ENCODE assay signal across 29 cellular contexts in genomic region chr6:84554706-84555105, GRCh38.
"Had no signal": no experiment of that assay in that cellular context is flagged by ENCODE, and none has a peak within 500 bp of the region (broad histone marks: within the 10 kb centered on the region; RNA-seq: fewer than 3 reads in every experiment).

No MANE protein-coding gene starts in this region.

- ATAC-seq: activated CD4-positive, CD25-positive, alpha-beta regulatory T cell treated with anti-CD3 and anti-CD28 coated beads, Interleukin-2, amount 50 U/mL, for 24 hours; esophagus mucosa; gastroesophageal sphincter; pancreas; stimulated activated naive CD8-positive, alpha-beta T cell treated with anti-CD3 and anti-CD28 coated beads, Interleukin-15, amount 100 ng/mL, for 72 hours had no signal

- DNase-seq: activated CD4-positive, alpha-beta memory T cell treated with anti-CD3 and anti-CD28 coated beads for 36 hours; activated CD4-positive, alpha-beta T cell treated with anti-CD3 and anti-CD28 coated beads for 48 hours; activated CD8-positive, alpha-beta memory T cell treated with anti-CD3 and anti-CD28 coated beads, Interleukin-2, amount 50 U/mL, for 4 hours; activated effector memory CD4-positive, alpha-beta T cell treated with anti-CD3 and anti-CD28 coated beads, Interleukin-2, amount 50 U/mL, for 16 hours; activated naive CD4-positive, alpha-beta T cell treated with anti-CD3 and anti-CD28 coated beads, Interleukin-2, amount 10 ng/mL, durations not matched to agents 7 days and 5 days; activated naive CD8-positive, alpha-beta T cell treated with anti-CD3 and anti-CD28 coated beads, Interleukin-2, amount 10 ng/mL, durations not matched to agents 7 days and 5 days; activated T-cell treated with anti-CD3 and anti-CD28 coated beads, Interleukin-2, amount 50 U/mL, for 1 hour; amniotic stem cell; caudate nucleus; endodermal cell; kidney; naive B cell; nephron progenitor cell; pancreas; retina; stimulated activated CD4-positive, alpha-beta T cell treated with anti-CD3 and anti-CD28 coated beads, Interleukin-12 subunit alpha, Interleukin-12 subunit beta, amount 100 ng/mL, for 4 hours; stimulated activated CD4-positive, alpha-beta T cell treated with anti-CD3 and anti-CD28 coated beads, Interleukin-4, amount 100 ng/mL, for 1 hour; stimulated activated naive CD8-positive, alpha-beta T cell treated with anti-CD3 and anti-CD28 coated beads, Interleukin-15, amount 100 ng/mL, for 72 hours; T-helper 9 cell; thyroid gland; upper lobe of left lung; WERI-Rb-1 had no signal

- H3K4me3 ChIP-seq: gastroesophageal sphincter, hepatocyte, pancreas, prostate gland, skin epidermis, thyroid gland, upper lobe of left lung, vagina had no signal
